In the genomic region with DNA sequence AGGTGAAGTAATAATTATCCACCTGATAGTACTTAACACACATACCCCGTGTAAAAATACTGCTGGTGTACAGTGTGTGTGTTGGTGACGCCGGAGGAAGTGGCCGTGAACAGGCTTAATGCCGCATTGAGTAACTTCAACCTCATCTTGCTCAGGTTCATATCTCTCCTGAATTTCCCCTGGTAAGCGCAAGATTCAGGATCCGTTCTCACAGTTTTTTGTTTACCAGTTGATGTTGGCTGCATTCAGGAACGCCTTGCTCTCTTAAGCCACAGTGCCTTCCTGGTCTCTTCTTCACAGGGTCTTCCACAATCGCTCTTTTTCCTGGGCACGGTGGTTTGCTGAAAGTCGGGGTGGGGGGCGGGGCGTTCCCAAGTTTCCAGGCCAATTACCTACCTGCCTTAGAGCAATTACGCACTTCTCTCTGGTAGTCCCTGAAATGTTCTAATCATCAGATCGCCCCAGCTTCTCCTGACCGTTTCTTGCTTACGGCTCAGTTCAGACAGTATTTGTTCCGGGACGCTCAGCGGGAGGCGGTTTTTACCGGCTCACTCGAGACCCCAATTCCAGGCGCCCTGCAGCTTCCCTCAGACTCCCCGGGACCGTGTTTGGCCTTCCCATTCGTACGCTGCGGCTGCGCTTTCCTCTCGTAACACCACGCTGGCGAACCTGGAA, we compare ENCODE assay signal across 8 cellular contexts. TPM values are rescaled to one million over a fixed set of nuclear protein-coding genes. Genes with fewer than 3 reads are reported as not detected.
A peak's percentile ranks its signal among the peaks of the same experiment; 100 is the strongest.
DNase-seq lines count a peak whose midpoint lies in the region; ATAC-seq and TF ChIP-seq lines count a peak whose summit lies in the region.

No MANE protein-coding gene starts in this region.

- H3K36me3 ChIP-seq in left ventricle myocardium inferior: peaks cover 8% of the 10 kb centered on the region

- peak overlapping the region; percentile 93 for H3K4me3 ChIP-seq in left ventricle myocardium inferior

- peaks cover 9 to 12% of the 10 kb centered on the region in 2 donors for H3K36me3 Mint-ChIP-seq in activated T-cell treated with anti-CD3 and anti-CD28 coated beads, Interleukin-2, amount 50 U/mL, for 72 hours (ENCODE audit: insufficient read depth in 2 of 2)

- peak; percentile 58 for DNase-seq in NCI-H2107 treated with DMSO at 0.1 percent for 48 hours (lab: John Stamatoyannopoulos, UW; ENCODE audit: unreplicated experiment)
- no peak for DNase-seq in NCI-H2107 (lab: John Stamatoyannopoulos, UW)
- DNase-seq in NCI-H2227 treated with DMSO at 0.1 percent for 48 hours (lab: John Stamatoyannopoulos, UW): peak; percentile 14
- peak; percentile 33 to 38 for DNase-seq in activated T-cell treated with anti-CD3 and anti-CD28 coated beads, Interleukin-2, amount 50 U/mL, for 72 hours
- DNase-seq in left ventricle myocardium inferior: no peak
- DNase-seq in renal cortical epithelial cell (ENCODE audit: low read depth): peak; percentile 66
- DNase-seq in cerebellar cortex (ENCODE audit: low spot score): no peak

- H3K27me3 ChIP-seq in left ventricle myocardium inferior (ENCODE audit: low read depth): no peaks in the 10 kb centered on the region

- peaks cover 83% of the 10 kb centered on the region for H3K4me1 ChIP-seq in left ventricle myocardium inferior

- H3K27ac ChIP-seq in left ventricle myocardium inferior (replicated peaks): peak overlapping the region; percentile 96

- TF ChIP-seq CTCF in left ventricle myocardium inferior (IDR thresholded peaks at IDR 0.05; ENCODE audit: borderline replicate concordance): no peak

- peak; percentile 15 for ATAC-seq in HG02759 (IDR thresholded peaks at IDR 0.05; ENCODE audit: unreplicated experiment)
- peak; percentile 0 to 1 for ATAC-seq in activated T-cell treated with anti-CD3 and anti-CD28 coated beads, Interleukin-2, amount 50 U/mL, for 72 hours (replicated peaks in 1 of 2)

- peaks cover 47% of the 10 kb centered on the region for H3K4me1 Mint-ChIP-seq in activated T-cell treated with anti-CD3 and anti-CD28 coated beads, Interleukin-2, amount 50 U/mL, for 72 hours (ENCODE audit: low read depth)

- no peaks in the 10 kb centered on the region for H3K27me3 Mint-ChIP-seq in activated T-cell treated with anti-CD3 and anti-CD28 coated beads, Interleukin-2, amount 50 U/mL, for 72 hours (ENCODE audit: low read depth)

- peak overlapping the region; percentile 98 for H3K27ac Mint-ChIP-seq in activated T-cell treated with anti-CD3 and anti-CD28 coated beads, Interleukin-2, amount 50 U/mL, for 72 hours

- H3K9me3 ChIP-seq in left ventricle myocardium inferior (replicated peaks): peaks cover 27% of the 10 kb centered on the region

- peak overlapping the region; percentile 95 to 98 for H3K4me3 Mint-ChIP-seq in activated T-cell treated with anti-CD3 and anti-CD28 coated beads, Interleukin-2, amount 50 U/mL, for 72 hours

- intact Hi-C loops in left ventricle myocardium inferior (cut with micrococcal nuclease): no loop called here

- H3K9me3 Mint-ChIP-seq in activated T-cell treated with anti-CD3 and anti-CD28 coated beads, Interleukin-2, amount 50 U/mL, for 72 hours: no peaks in the 10 kb centered on the region

RNA-seq across cellular contexts. Expression of gene DNAJC3, which starts 0.7 kb away (rescaled TPM):
- 10 to 100 TPM; 22.3 to 24.9 TPM for total RNA-seq in activated T-cell treated with anti-CD3 and anti-CD28 coated beads, Interleukin-2, amount 50 U/mL, for 72 hours
- total RNA-seq in left ventricle myocardium inferior (31.5 TPM), renal cortical epithelial cell (84.6 and 93.1 TPM in 2 replicates)

RNA-seq across cellular contexts. Expression of gene DZIP1, which starts 31.7 kb away (rescaled TPM):
- under 1 TPM; 0.19 to 0.31 TPM for total RNA-seq in activated T-cell treated with anti-CD3 and anti-CD28 coated beads, Interleukin-2, amount 50 U/mL, for 72 hours
- total RNA-seq in left ventricle myocardium inferior (3.8 TPM), renal cortical epithelial cell (17.4 and 74.6 TPM in 2 replicates)

Comparison
In these comparisons a context has a peak if more than half of its experiments do, and no peak if none do; other contexts are left out.
1. DNase-seq: peak in NCI-H2107 treated with DMSO at 0.1 percent for 48 hours (single experiment), NCI-H2227 treated with DMSO at 0.1 percent for 48 hours (single experiment), activated T-cell treated with anti-CD3 and anti-CD28 coated beads, Interleukin-2, amount 50 U/mL, for 72 hours (2 of 2) and renal cortical epithelial cell (single experiment); none in NCI-H2107 (single experiment), left ventricle myocardium inferior (single experiment) and cerebellar cortex (single experiment).